Comparison of ENCODE assay signal across 8 cellular contexts in genomic region chr6:108295676-108296075, GRCh38. TPM values are rescaled to one million over a fixed set of nuclear protein-coding genes. Genes with fewer than 3 reads are reported as not detected.
DNase-seq lines count a peak whose midpoint lies in the region; ATAC-seq, FAIRE-seq and TF ChIP-seq lines count a peak whose summit lies in the region.

No MANE protein-coding gene starts in this region.

- H3K9ac ChIP-seq in NT2/D1 (ENCODE audit: insufficient read length, low read depth) = peak overlapping the region; percentile 79
- H3K9ac ChIP-seq in parathyroid adenoma = no peak overlapping the region

- TF ChIP-seq CTCF in endothelial cell (IDR thresholded peaks at IDR 0.05; ENCODE audit: unreplicated experiment) (no peak), parathyroid adenoma (IDR thresholded peaks at IDR 0.05) (no peak)

- H3K4me1 Mint-ChIP-seq in endothelial cell (ENCODE audit: unreplicated experiment) = peaks cover 13% of the 10 kb centered on the region

- no peaks in the 10 kb centered on the region for H3K36me3 Mint-ChIP-seq in endothelial cell (ENCODE audit: low read depth, unreplicated experiment)

- peak overlapping the region; percentile 97 for H3K4me3 Mint-ChIP-seq in endothelial cell (ENCODE audit: unreplicated experiment)

- no peaks in the 10 kb centered on the region for H3K9me3 Mint-ChIP-seq in endothelial cell (ENCODE audit: unreplicated experiment)

- ATAC-seq in HG03571 (IDR thresholded peaks at IDR 0.05; ENCODE audit: unreplicated experiment) (no peak), HG02623 (IDR thresholded peaks at IDR 0.05; ENCODE audit: unreplicated experiment) (no peak)

- DNase-seq in GF-D8 (lab: John Stamatoyannopoulos, UW) = peak; percentile 35
- no peak for DNase-seq in NT2/D1 (ENCODE audit: low read depth, low spot score)
- no peak for DNase-seq in endothelial cell (ENCODE audit: low spot score)
- no peak for DNase-seq in frontal cortex (ENCODE audit: low spot score in 2 of 2)
- DNase-seq in H54 (ENCODE audit: insufficient read length, low spot score) = no peak

- H3K27ac Mint-ChIP-seq in endothelial cell (ENCODE audit: unreplicated experiment) = peak overlapping the region; percentile 99

- H3K4me1 ChIP-seq in NT2/D1 (ENCODE audit: insufficient read depth, insufficient read length) = no peaks in the 10 kb centered on the region
- peaks cover 6% of the 10 kb centered on the region for H3K4me1 ChIP-seq in parathyroid adenoma

- no peaks in the 10 kb centered on the region for H3K79me2 ChIP-seq in parathyroid adenoma

- H3K4me3 ChIP-seq in NT2/D1 (ENCODE audit: insufficient read length, low read depth) (peak overlapping the region; percentile 74), parathyroid adenoma (ENCODE audit: low read depth, low read length) (peak overlapping the region; percentile 80)

- H3K27me3 ChIP-seq in NT2/D1 (ENCODE audit: insufficient read depth, insufficient read length) (no peaks in the 10 kb centered on the region), parathyroid adenoma (ENCODE audit: control insufficient read depth, insufficient read depth, low read length) (no peaks in the 10 kb centered on the region)

- peak overlapping the region; percentile 71 for H3K4me2 ChIP-seq in parathyroid adenoma (ENCODE audit: low read length)

- FAIRE-seq in frontal cortex (lab: Jason Lieb, UNC) (no peak), H54 (lab: Jason Lieb, UNC) (no peak)

- H3K36me3 ChIP-seq in NT2/D1 (ENCODE audit: insufficient read depth, insufficient read length, low read length) = no peaks in the 10 kb centered on the region
- no peaks in the 10 kb centered on the region for H3K36me3 ChIP-seq in parathyroid adenoma (ENCODE audit: control insufficient read depth, insufficient read depth, low read length)

- H3K9me3 ChIP-seq in NT2/D1 (ENCODE audit: insufficient read depth, low read length) = no peaks in the 10 kb centered on the region
- no peaks in the 10 kb centered on the region for H3K9me3 ChIP-seq in parathyroid adenoma (ENCODE audit: control insufficient read depth, low read length)

- H2AFZ ChIP-seq in parathyroid adenoma = peak overlapping the region; percentile 95

- H3K27ac ChIP-seq in parathyroid adenoma = peak overlapping the region; percentile 89

- no peak for TF ChIP-seq POLR2A in H54 (IDR thresholded peaks at IDR 0.05; ENCODE audit: low read depth, low read length)

- H3K27me3 Mint-ChIP-seq in endothelial cell (ENCODE audit: unreplicated experiment) = no peaks in the 10 kb centered on the region

RNA-seq across cellular contexts. Expression of gene AFG1L, which starts 0.8 kb away (rescaled TPM):
- total RNA-seq in endothelial cell (ENCODE audit: unreplicated experiment) = 5.7 TPM
- 10.2 TPM for total RNA-seq in frontal cortex

RNA-seq across cellular contexts. Expression of gene SNX3, which starts 34.8 kb away (rescaled TPM):
- total RNA-seq in endothelial cell (ENCODE audit: unreplicated experiment) (264 TPM), frontal cortex (210 TPM)
